Comparison of ENCODE assay signal across 8 cellular contexts in the genomic region with DNA sequence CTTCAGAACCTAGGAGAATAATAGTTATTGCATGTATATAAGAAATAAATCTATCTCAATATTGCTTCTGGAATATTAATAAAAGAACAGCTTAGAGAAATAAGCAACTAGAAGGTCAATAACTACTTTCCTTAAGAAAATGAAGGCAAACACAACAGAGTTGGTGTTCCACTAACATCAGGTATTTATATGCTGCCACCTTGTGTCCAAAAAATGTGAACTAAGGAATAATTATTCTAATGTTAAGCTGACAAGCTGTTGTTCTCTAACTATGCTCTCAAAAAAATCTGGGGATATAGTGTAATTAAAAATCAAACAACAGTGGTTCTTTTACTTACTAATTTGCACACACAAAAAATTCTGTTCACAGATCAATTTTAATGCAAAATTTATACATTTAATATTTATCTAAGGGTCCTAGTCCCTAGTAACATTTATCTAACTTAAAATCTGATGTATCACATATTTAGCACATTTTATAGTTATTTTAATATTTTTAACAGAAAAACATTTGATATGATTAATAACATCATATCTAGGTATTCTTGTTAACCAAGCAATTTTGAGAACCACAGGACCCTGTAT. TPM values are rescaled to one million over a fixed set of nuclear protein-coding genes. Genes with fewer than 3 reads are reported as not detected.
DNase-seq lines count a peak whose midpoint lies in the region; ATAC-seq and TF ChIP-seq lines count a peak whose summit lies in the region.

No MANE protein-coding gene starts in this region.

- H2AFZ ChIP-seq in neural cell (ENCODE audit: low read depth, low read length) = no peak overlapping the region

- intact Hi-C loops in CD14-positive monocyte (cut with micrococcal nuclease) (loop anchor here (5.0 kb wide), 4 partner anchors 38 to 412 kb away; partner anchors contain the start of genes RGS2 (in 2 of the 2), RO60 (in 1 of the 2) and UCHL5 (in 1 of the 2)), aorta (cut with DNase I) (loop anchor here (2.0 to 5.0 kb wide), 3 partner anchors 212 to 547 kb away; partner anchors contain the start of gene RGS2 (in 1 of the 2))

- no peak for TF ChIP-seq EP300 in neural cell (conservative IDR thresholded peaks at IDR 0.05; ENCODE audit: poor library complexity, severe bottlenecking)

- no peak for TF ChIP-seq POLR2A in Peyer's patch (IDR thresholded peaks at IDR 0.05)

- H3K4me3 ChIP-seq in Peyer's patch (no peak overlapping the region), epithelial cell of proximal tubule (ENCODE audit: low read depth, low read length) (no peak overlapping the region), neural cell (ENCODE audit: low read length) (no peak overlapping the region), aorta (ENCODE audit: low read length in 2 of 2) (no peak overlapping the region)

- no peak overlapping the region for H3K4me3 Mint-ChIP-seq in CD14-positive monocyte

- no peaks in the 10 kb centered on the region for H4K20me1 ChIP-seq in neural cell (ENCODE audit: insufficient read depth)

- no peaks in the 10 kb centered on the region for H3K79me2 ChIP-seq in neural cell (replicated peaks; ENCODE audit: insufficient read depth, low read length)

- peaks cover 16 to 19% of the 10 kb centered on the region in 2 donors for H3K36me3 Mint-ChIP-seq in CD14-positive monocyte

- H3K4me1 Mint-ChIP-seq in CD14-positive monocyte = peaks cover 4% of the 10 kb centered on the region

- peak; percentile 68 for ATAC-seq in GM18909 (IDR thresholded peaks at IDR 0.05; ENCODE audit: poor library complexity, unreplicated experiment)
- no peak for ATAC-seq in aorta (ENCODE audit: low FRiP score)

- peak overlapping the region in 4 of 7 donors; percentile 37 to 64 (median 44) for H3K27ac Mint-ChIP-seq in CD14-positive monocyte

- no peak overlapping the region for H3K9ac ChIP-seq in neural cell (ENCODE audit: low read length)

- peak; percentile 90 for TF ChIP-seq RAD21 in neural cell (conservative IDR thresholded peaks at IDR 0.05)

- no peaks in the 10 kb centered on the region for H3F3A ChIP-seq in neural cell (ENCODE audit: insufficient read depth, low read length, poor library complexity, severe bottlenecking)

- TF ChIP-seq CTCF in CD14-positive monocyte (IDR thresholded peaks at IDR 0.05) = peak; percentile 71
- peak in 5 of 6 experiments; percentile 49 to 83 (median 74) for TF ChIP-seq CTCF in Peyer's patch (IDR thresholded peaks at IDR 0.05)
- TF ChIP-seq CTCF in epithelial cell of proximal tubule (conservative IDR thresholded peaks at IDR 0.05; ENCODE audit: low read depth, low read length) = peak; percentile 54
- peak; percentile 79 for TF ChIP-seq CTCF in neural cell (IDR thresholded peaks at IDR 0.05; ENCODE audit: poor library complexity, severe bottlenecking)

- H3K27me3 ChIP-seq in Peyer's patch (no peaks in the 10 kb centered on the region), neural cell (ENCODE audit: insufficient read depth, low read depth, low read length) (no peaks in the 10 kb centered on the region), aorta (ENCODE audit: control insufficient read depth in 1 of 2, insufficient read depth in 2 of 2, low read length in 1 of 2) (no peaks in the 10 kb centered on the region)

- H3K4me1 ChIP-seq in Peyer's patch (no peaks in the 10 kb centered on the region), aorta (ENCODE audit: control insufficient read depth in 1 of 2, insufficient read depth in 2 of 2, low read length in 2 of 2) (no peaks in the 10 kb centered on the region)

- H3K9me3 ChIP-seq in Peyer's patch = no peaks in the 10 kb centered on the region
- H3K9me3 ChIP-seq in neural cell (ENCODE audit: low read length) = no peaks in the 10 kb centered on the region
- no peaks in the 10 kb centered on the region for H3K9me3 ChIP-seq in aorta (ENCODE audit: control insufficient read depth, low read length)

- no peak overlapping the region for H3K27ac ChIP-seq in Peyer's patch
- H3K27ac ChIP-seq in neural cell (ENCODE audit: low read length) = peak overlapping the region; percentile 25
- no peak overlapping the region for H3K27ac ChIP-seq in aorta (ENCODE audit: low read depth in 1 of 2, low read length in 2 of 2)

- no peaks in the 10 kb centered on the region for H3K9me3 Mint-ChIP-seq in CD14-positive monocyte

- no peaks in the 10 kb centered on the region for H3K9me2 ChIP-seq in neural cell (ENCODE audit: insufficient read depth, low read length)

- no peak overlapping the region for H3K4me2 ChIP-seq in neural cell (ENCODE audit: low read length)

- no peak for DNase-seq in CD14-positive monocyte (ENCODE audit: low spot score)
- peak; percentile 8 for DNase-seq in HT1080 (ENCODE audit: low read depth)
- DNase-seq in Peyer's patch = no peak
- peak; percentile 30 for DNase-seq in epithelial cell of proximal tubule (ENCODE audit: low read depth)
- DNase-seq in GM19240 (ENCODE audit: insufficient read length, low spot score) = no peak
- DNase-seq in aorta = no peak

- H3K27me3 Mint-ChIP-seq in CD14-positive monocyte (ENCODE audit: low read depth in 3 of 3) = no peaks in the 10 kb centered on the region

- H3K36me3 ChIP-seq in Peyer's patch (peaks cover 0 to 14% (median 0%) of the 10 kb centered on the region in 3 donors), neural cell (ENCODE audit: insufficient read depth, low read length) (no peaks in the 10 kb centered on the region), aorta (ENCODE audit: control insufficient read depth in 1 of 2, insufficient read depth in 2 of 2, low read length in 1 of 2) (no peaks in the 10 kb centered on the region)

TF ChIP-seq in neural cell, 6 proteins besides CTCF, POLR2A, EP300 and RAD21:
- TF ChIP-seq, protein P1, sequence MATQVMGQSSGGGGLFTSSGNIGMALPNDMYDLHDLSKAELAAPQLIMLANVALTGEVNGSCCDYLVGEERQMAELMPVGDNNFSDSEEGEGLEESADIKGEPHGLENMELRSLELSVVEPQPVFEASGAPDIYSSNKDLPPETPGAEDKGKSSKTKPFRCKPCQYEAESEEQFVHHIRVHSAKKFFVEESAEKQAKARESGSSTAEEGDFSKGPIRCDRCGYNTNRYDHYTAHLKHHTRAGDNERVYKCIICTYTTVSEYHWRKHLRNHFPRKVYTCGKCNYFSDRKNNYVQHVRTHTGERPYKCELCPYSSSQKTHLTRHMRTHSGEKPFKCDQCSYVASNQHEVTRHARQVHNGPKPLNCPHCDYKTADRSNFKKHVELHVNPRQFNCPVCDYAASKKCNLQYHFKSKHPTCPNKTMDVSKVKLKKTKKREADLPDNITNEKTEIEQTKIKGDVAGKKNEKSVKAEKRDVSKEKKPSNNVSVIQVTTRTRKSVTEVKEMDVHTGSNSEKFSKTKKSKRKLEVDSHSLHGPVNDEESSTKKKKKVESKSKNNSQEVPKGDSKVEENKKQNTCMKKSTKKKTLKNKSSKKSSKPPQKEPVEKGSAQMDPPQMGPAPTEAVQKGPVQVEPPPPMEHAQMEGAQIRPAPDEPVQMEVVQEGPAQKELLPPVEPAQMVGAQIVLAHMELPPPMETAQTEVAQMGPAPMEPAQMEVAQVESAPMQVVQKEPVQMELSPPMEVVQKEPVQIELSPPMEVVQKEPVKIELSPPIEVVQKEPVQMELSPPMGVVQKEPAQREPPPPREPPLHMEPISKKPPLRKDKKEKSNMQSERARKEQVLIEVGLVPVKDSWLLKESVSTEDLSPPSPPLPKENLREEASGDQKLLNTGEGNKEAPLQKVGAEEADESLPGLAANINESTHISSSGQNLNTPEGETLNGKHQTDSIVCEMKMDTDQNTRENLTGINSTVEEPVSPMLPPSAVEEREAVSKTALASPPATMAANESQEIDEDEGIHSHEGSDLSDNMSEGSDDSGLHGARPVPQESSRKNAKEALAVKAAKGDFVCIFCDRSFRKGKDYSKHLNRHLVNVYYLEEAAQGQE (IDR thresholded peaks at IDR 0.05; ENCODE audit: borderline replicate concordance) = no peak
- TF ChIP-seq EZH2 (IDR thresholded peaks at IDR 0.05; ENCODE audit: borderline replicate concordance, insufficient read depth, low read length, poor library complexity, severe bottlenecking) (no peak), MXI1 (conservative IDR thresholded peaks at IDR 0.05; ENCODE audit: poor library complexity, severe bottlenecking) (no peak), TAF1 (IDR thresholded peaks at IDR 0.05; ENCODE audit: low read depth) (no peak), POLR2AphosphoS5 (IDR thresholded peaks at IDR 0.05) (no peak), SMC3 (conservative IDR thresholded peaks at IDR 0.05; ENCODE audit: poor library complexity) (peak; percentile 95)

RNA-seq across cellular contexts. Expression of gene UCHL5, which starts 39.6 kb away (rescaled TPM):
- polyA plus RNA-seq in CD14-positive monocyte (10 to 100 TPM; 29.6 to 43.0 TPM), neural cell (24.4 and 28.8 TPM in 2 replicates), aorta (10 to 100 TPM; 10.5 to 17.9 TPM)
- 27.0 and 41.4 TPM in 2 replicates for total RNA-seq in HT1080 (2014; rRNA removed; shearing (Covaris generic))
- 69.6 and 75.2 TPM in 2 replicates for polyA plus RNA-seq in HT1080 (2015; cell fraction: cytosol; rRNA removed)
- polyA plus RNA-seq in HT1080 (2015; cell fraction: nucleus; rRNA removed) = 42.1 and 46.5 TPM in 2 replicates
- total RNA-seq in Peyer's patch (10 to 100 TPM; 27.9 to 39.6 (median 34.3) TPM), epithelial cell of proximal tubule (23.9 and 24.7 TPM in 2 replicates), aorta (10 to 100 TPM; 26.2 to 29.7 TPM)
- polyA minus RNA-seq in neural cell = 69.6 and 78.3 TPM in 2 replicates

RNA-seq across cellular contexts. Expression of gene RO60, which starts 39.9 kb away (rescaled TPM):
- polyA plus RNA-seq in CD14-positive monocyte (10 to 100 TPM; 58.1 to 67.9 TPM), neural cell (36.7 and 41.1 TPM in 2 replicates), aorta (1 to 10 TPM; 6.4 to 8.0 TPM)
- total RNA-seq in HT1080 (2014; rRNA removed; shearing (Covaris generic)) = 75.0 and 78.3 TPM in 2 replicates
- polyA plus RNA-seq in HT1080 (2015; cell fraction: cytosol; rRNA removed) = 19.2 and 22.4 TPM in 2 replicates
- 27.1 and 27.6 TPM in 2 replicates for polyA plus RNA-seq in HT1080 (2015; cell fraction: nucleus; rRNA removed)
- total RNA-seq in Peyer's patch (10 to 100 TPM; 33.0 to 55.9 (median 47.0) TPM), epithelial cell of proximal tubule (62.0 and 71.1 TPM in 2 replicates), aorta (10 to 100 TPM; 62.9 to 71.7 TPM)
- 297 and 343 TPM in 2 replicates for polyA minus RNA-seq in neural cell

Comparison
In these comparisons a context has a peak if more than half of its experiments do, and no peak if none do; other contexts are left out.
1. DNase-seq: peak in HT1080 (single experiment) and epithelial cell of proximal tubule (single experiment); none in CD14-positive monocyte (single experiment), Peyer's patch (0 of 3), GM19240 (single experiment) and aorta (0 of 2).
2. Peak in every context shown above with its lines, with median percentiles within 50 percentile points of each other: CTCF ChIP-seq.